ENCODE assay signal across 20 cellular contexts in genomic region chr5:17918373-17919104, GRCh38.
A peak's percentile ranks its signal among the peaks of the same experiment; 100 is the strongest.
DNase-seq lines count a peak whose midpoint lies in the region; ATAC-seq, FAIRE-seq and TF ChIP-seq lines count a peak whose summit lies in the region.
"Had no signal": no experiment of that assay in that cellular context is flagged by ENCODE, and none has a peak within 500 bp of the region (broad histone marks: within the 10 kb centered on the region; RNA-seq: fewer than 3 reads in every experiment).

No MANE protein-coding gene starts in this region.

- no peaks in the 10 kb centered on the region for H3K9me3 Mint-ChIP-seq in astrocyte (ENCODE audit: unreplicated experiment)

- peak overlapping the region; percentile 50 for H3K27ac Mint-ChIP-seq in astrocyte (ENCODE audit: unreplicated experiment)
- H3K27ac Mint-ChIP-seq: activated naive CD8-positive, alpha-beta T cell treated with anti-CD3 and anti-CD28 coated beads for 36 hours; immature natural killer cell; progenitor cell of endocrine pancreas; T-helper 17 cell had no signal

- WGBS in body of pancreas, 2 donors: 29 to 39% methylated on average over 2 of the region's 2 CpGs

- POLR2A ChIA-PET in A673 (lab: Charles Lee; ENCODE audit: low non-redundant PET): no interaction called here

- no peaks in the 10 kb centered on the region for H3K9me3 ChIP-seq in A673 (ENCODE audit: low read depth, low read length, poor library complexity, severe bottlenecking)
- no peaks in the 10 kb centered on the region for H3K9me3 ChIP-seq in HUES48 (ENCODE audit: control insufficient read depth, insufficient read depth, low read length)
- no peaks in the 10 kb centered on the region for H3K9me3 ChIP-seq in astrocyte (ENCODE audit: insufficient read depth, low read depth, low read length)
- H3K9me3 ChIP-seq in iPS-18a (ENCODE audit: control insufficient read depth, low read depth, low read length): no peaks in the 10 kb centered on the region
- H3K9me3 ChIP-seq in body of pancreas: no peaks in the 10 kb centered on the region
- H3K9me3 ChIP-seq: Caco-2, Peyer's patch, thoracic aorta had no signal

- H3K9ac ChIP-seq in HUES48 (ENCODE audit: low read depth, low read length): no peak overlapping the region
- H3K9ac ChIP-seq in astrocyte (ENCODE audit: low read length): no peak overlapping the region
- peak overlapping the region; percentile 34 for H3K9ac ChIP-seq in iPS-18a (ENCODE audit: low read length)

- intact Hi-C loops in A673 (cut with micrococcal nuclease; ENCODE audit: unreplicated experiment) (no loop called here), body of pancreas (cut with DNase I) (no loop called here)

- H3K27me3 Mint-ChIP-seq in astrocyte (ENCODE audit: low read depth, unreplicated experiment): no peaks in the 10 kb centered on the region
- H3K27me3 Mint-ChIP-seq: activated naive CD8-positive, alpha-beta T cell treated with anti-CD3 and anti-CD28 coated beads for 36 hours; progenitor cell of endocrine pancreas; T-helper 17 cell had no signal

- BruUV-seq in A673 (replicated peaks; lab: Mats Ljungman, UMichigan): TSS peak; percentile 55

- peak overlapping the region; percentile 38 for H3K4me2 ChIP-seq in astrocyte (ENCODE audit: low read length)

- peaks cover 9% of the 10 kb centered on the region for H3K4me1 Mint-ChIP-seq in astrocyte (ENCODE audit: low read depth, unreplicated experiment)
- H3K4me1 Mint-ChIP-seq: activated naive CD8-positive, alpha-beta T cell treated with anti-CD3 and anti-CD28 coated beads for 36 hours; immature natural killer cell; T-helper 17 cell had no signal

- DNase-seq in A673 (ENCODE audit: low spot score) (peak; percentile 92), astrocyte (ENCODE audit: low read depth) (peak; percentile 6), body of pancreas (no peak), HTR-8/SVneo (ENCODE audit: insufficient read length, low spot score) (no peak)
- no peak for DNase-seq in NK-92 treated with Interleukin-12 subunit alpha and Interleukin-12 subunit beta, amount 100 ng/mL, for 24 hours (lab: John Stamatoyannopoulos, UW)
- DNase-seq: activated naive CD8-positive, alpha-beta T cell treated with anti-CD3 and anti-CD28 coated beads for 36 hours; activated T-cell treated with anti-CD3 and anti-CD28 coated beads for 4 hours; Caco-2; cortex of kidney; immature natural killer cell; NCI-H1105 treated with DMSO at 0.1 percent for 48 hours; NCI-H226; Peyer's patch; T-helper 17 cell had no signal

- H3K79me2 ChIP-seq in astrocyte (ENCODE audit: insufficient read depth, low read length): no peaks in the 10 kb centered on the region

- no peak overlapping the region for H3K4me3 Mint-ChIP-seq in astrocyte (ENCODE audit: unreplicated experiment)
- H3K4me3 Mint-ChIP-seq: activated naive CD8-positive, alpha-beta T cell treated with anti-CD3 and anti-CD28 coated beads for 36 hours; immature natural killer cell; T-helper 17 cell had no signal

- H4K20me1 ChIP-seq in astrocyte (ENCODE audit: insufficient read depth, low read length): no peaks in the 10 kb centered on the region

- peak overlapping the region; percentile 24 for H2AFZ ChIP-seq in astrocyte (ENCODE audit: low read depth, low read length)

- peaks cover 14% of the 10 kb centered on the region for H3K4me1 ChIP-seq in A673 (ENCODE audit: insufficient read depth, low read length, poor library complexity, severe bottlenecking)
- H3K4me1 ChIP-seq in HUES48 (ENCODE audit: control insufficient read depth, insufficient read depth, low read length): peaks cover 13% of the 10 kb centered on the region; the same call in 1 of the 2 replicates
- H3K4me1 ChIP-seq in astrocyte (ENCODE audit: insufficient read depth, low read length): peaks cover 3% of the 10 kb centered on the region
- peaks cover 13% of the 10 kb centered on the region for H3K4me1 ChIP-seq in iPS-18a (ENCODE audit: control insufficient read depth, low read depth, low read length)
- H3K4me1 ChIP-seq in body of pancreas: no peaks in the 10 kb centered on the region
- H3K4me1 ChIP-seq: Caco-2, Peyer's patch had no signal

- H3K4me3 ChIP-seq in A673 (ENCODE audit: low read depth, low read length, poor library complexity, severe bottlenecking): no peak overlapping the region
- H3K4me3 ChIP-seq in HUES48 (ENCODE audit: low read depth, low read length): no peak overlapping the region
- no peak overlapping the region for H3K4me3 ChIP-seq in astrocyte (ENCODE audit: insufficient read depth, low read depth, low read length)
- H3K4me3 ChIP-seq in iPS-18a (ENCODE audit: low read length): peak overlapping the region; percentile 39
- no peak overlapping the region for H3K4me3 ChIP-seq in body of pancreas
- H3K4me3 ChIP-seq: Peyer's patch, thoracic aorta had no signal

- peak overlapping the region; percentile 76 for H3K27ac ChIP-seq in A673 (ENCODE audit: low read depth, low read length, poor library complexity, severe bottlenecking)
- H3K27ac ChIP-seq in HUES48 (ENCODE audit: low read depth, low read length): peak overlapping the region; percentile 84
- no peak overlapping the region for H3K27ac ChIP-seq in astrocyte (ENCODE audit: low read depth, low read length)
- H3K27ac ChIP-seq in iPS-18a (ENCODE audit: low read length): peak overlapping the region; percentile 87
- H3K27ac ChIP-seq in body of pancreas: no peak overlapping the region
- H3K27ac ChIP-seq: Peyer's patch, thoracic aorta had no signal

- no peaks in the 10 kb centered on the region for H3K36me3 Mint-ChIP-seq in astrocyte (ENCODE audit: low read depth, unreplicated experiment)
- H3K36me3 Mint-ChIP-seq: activated naive CD8-positive, alpha-beta T cell treated with anti-CD3 and anti-CD28 coated beads for 36 hours had no signal

- CTCF ChIA-PET in A673 (lab: Charles Lee): interaction anchor here (0.6 kb wide), 1 partner anchor 114 kb away, joined by 4 read pairs; no protein-coding TSS in a partner anchor

- TF ChIP-seq POLR2A in body of pancreas (IDR thresholded peaks at IDR 0.05): no peak

- no peak for ATAC-seq in body of pancreas
- ATAC-seq in HG03135 (IDR thresholded peaks at IDR 0.05; ENCODE audit: unreplicated experiment): no peak
- ATAC-seq: T-helper 17 cell had no signal

- H3K36me3 ChIP-seq in A673 (ENCODE audit: insufficient read depth, low read length, poor library complexity, severe bottlenecking) (no peaks in the 10 kb centered on the region), HUES48 (ENCODE audit: control insufficient read depth, insufficient read depth, low read length) (no peaks in the 10 kb centered on the region), astrocyte (ENCODE audit: insufficient read depth, low read length) (no peaks in the 10 kb centered on the region), iPS-18a (ENCODE audit: control insufficient read depth, low read depth, low read length) (no peaks in the 10 kb centered on the region), body of pancreas (replicated peaks in 1 of 2; ENCODE audit: insufficient read depth in 1 of 2, low read depth in 2 of 2) (no peaks in the 10 kb centered on the region)
- H3K36me3 ChIP-seq: Peyer's patch, thoracic aorta had no signal

- no peak for TF ChIP-seq CTCF in A673 (conservative IDR thresholded peaks at IDR 0.05; ENCODE audit: low read depth, low read length)
- no peak for TF ChIP-seq CTCF in astrocyte (IDR thresholded peaks at IDR 0.05; ENCODE audit: insufficient read depth, low read depth, low read length)
- TF ChIP-seq CTCF in body of pancreas (IDR thresholded peaks at IDR 0.05): no peak

- H3K27me3 ChIP-seq in A673 (replicated peaks; ENCODE audit: insufficient read depth, low read depth, low read length, poor library complexity): no peaks in the 10 kb centered on the region
- no peaks in the 10 kb centered on the region for H3K27me3 ChIP-seq in HUES48 (ENCODE audit: control insufficient read depth, insufficient read depth, low read length)
- H3K27me3 ChIP-seq in astrocyte (ENCODE audit: insufficient read depth, low read length): no peaks in the 10 kb centered on the region
- H3K27me3 ChIP-seq in iPS-18a (ENCODE audit: control insufficient read depth, insufficient read depth, low read length): no peaks in the 10 kb centered on the region
- no peaks in the 10 kb centered on the region for H3K27me3 ChIP-seq in body of pancreas
- H3K27me3 ChIP-seq: Peyer's patch had no signal

- FAIRE-seq in astrocyte (lab: Jason Lieb, UNC) (no peak), HTR-8/SVneo (lab: Jason Lieb, UNC) (no peak)
- FAIRE-seq: H54 had no signal

Comparison
In these comparisons a context has a peak if more than half of its experiments do, and no peak if none do; other contexts are left out.
1. DNase-seq: peak in A673 (single experiment) and astrocyte (single experiment); none in NK-92 treated with Interleukin-12 subunit alpha and Interleukin-12 subunit beta, amount 100 ng/mL, for 24 hours (single experiment), body of pancreas (0 of 4) and HTR-8/SVneo (single experiment).
2. H3K27ac ChIP-seq: peak in A673 (single experiment), HUES48 (single experiment) and iPS-18a (single experiment); none in astrocyte (single experiment) and body of pancreas (0 of 4).